7 cellular contexts compared by ENCODE assay signal in the genomic region with DNA sequence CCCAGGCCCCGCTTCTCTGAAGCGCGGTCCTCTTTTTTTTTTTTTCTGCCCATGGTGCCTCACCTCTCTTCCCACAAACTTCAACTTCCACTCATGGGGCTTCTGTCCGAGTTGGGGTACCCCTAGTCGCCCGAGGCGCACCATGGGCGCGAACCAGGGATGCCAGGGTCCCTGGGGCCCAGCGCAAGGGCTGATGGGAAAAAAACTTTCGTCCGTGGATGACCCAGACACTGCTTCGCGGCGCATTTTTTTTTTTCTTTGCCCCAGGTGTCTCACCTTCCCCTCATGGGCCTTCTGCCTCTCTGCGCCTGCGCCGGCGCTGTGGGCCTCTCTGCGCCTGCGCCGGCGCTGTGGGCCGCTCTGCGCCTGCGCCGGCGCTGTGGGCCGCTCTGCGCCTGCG.
DNase-seq lines count a peak whose midpoint lies in the region; ATAC-seq and TF ChIP-seq lines count a peak whose summit lies in the region.
"Not testable (repeated sequence)": the region's sequence is repeated elsewhere in the genome, so short reads cannot be mapped to it uniquely, and the experiment has no call there.

No MANE protein-coding gene starts in this region.

- H3K36me3 ChIP-seq in NT2/D1 (ENCODE audit: insufficient read depth, insufficient read length, low read length): not testable (repeated sequence)

- POLR2A ChIA-PET in activated CD4-positive, alpha-beta T cell treated with anti-CD3 and anti-CD28 coated beads, Interleukin-2, amount 10 ng/mL, durations not matched to agents 7 days and 5 days (lab: Charles Lee): not testable (repeated sequence)

- not testable (repeated sequence) for H3K4me1 ChIP-seq in NT2/D1 (ENCODE audit: insufficient read depth, insufficient read length)

- not testable (repeated sequence) for H3K27ac Mint-ChIP-seq in activated CD4-positive, alpha-beta T cell treated with anti-CD3 and anti-CD28 coated beads, Interleukin-2, amount 10 ng/mL, durations not matched to agents 7 days and 5 days; activated naive CD4-positive, alpha-beta T cell treated with anti-CD3 and anti-CD28 coated beads for 36 hours; memory B cell

- H3K27me3 Mint-ChIP-seq in activated CD4-positive, alpha-beta T cell treated with anti-CD3 and anti-CD28 coated beads, Interleukin-2, amount 10 ng/mL, durations not matched to agents 7 days and 5 days; activated naive CD4-positive, alpha-beta T cell treated with anti-CD3 and anti-CD28 coated beads for 36 hours (ENCODE audit: low read depth); memory B cell: not testable (repeated sequence)

- intact Hi-C loops in activated naive CD4-positive, alpha-beta T cell treated with anti-CD3 and anti-CD28 coated beads for 36 hours (cut with micrococcal nuclease): not testable (repeated sequence)

- peak overlapping the region; percentile 95 for H3K9ac ChIP-seq in NT2/D1 (ENCODE audit: insufficient read length, low read depth)

- not testable (repeated sequence) for H3K4me1 Mint-ChIP-seq in activated CD4-positive, alpha-beta T cell treated with anti-CD3 and anti-CD28 coated beads, Interleukin-2, amount 10 ng/mL, durations not matched to agents 7 days and 5 days; activated naive CD4-positive, alpha-beta T cell treated with anti-CD3 and anti-CD28 coated beads for 36 hours (ENCODE audit: low read depth); memory B cell

- H3K9me3 ChIP-seq in NT2/D1 (ENCODE audit: insufficient read depth, low read length): not testable (repeated sequence)

- not testable (repeated sequence) for H3K9me3 Mint-ChIP-seq in activated CD4-positive, alpha-beta T cell treated with anti-CD3 and anti-CD28 coated beads, Interleukin-2, amount 10 ng/mL, durations not matched to agents 7 days and 5 days; activated naive CD4-positive, alpha-beta T cell treated with anti-CD3 and anti-CD28 coated beads for 36 hours; memory B cell

- not testable (repeated sequence) for ATAC-seq in memory B cell (ENCODE audit: low read depth); stimulated activated naive CD8-positive, alpha-beta T cell treated with anti-CD3 and anti-CD28 coated beads, Interleukin-15, Interleukin-2, amounts not matched to agents 100 U/mL and 50 U/mL, for 24 hours

- H3K4me3 ChIP-seq in NT2/D1 (ENCODE audit: insufficient read length, low read depth) (peak overlapping the region; percentile 75), choroid plexus epithelial cell (ENCODE audit: low read depth, low read length) (peak overlapping the region; percentile 59)

- CTCF ChIA-PET in activated CD4-positive, alpha-beta T cell treated with anti-CD3 and anti-CD28 coated beads, Interleukin-2, amount 10 ng/mL, durations not matched to agents 7 days and 5 days (lab: Charles Lee); activated naive CD4-positive, alpha-beta T cell treated with anti-CD3 and anti-CD28 coated beads for 36 hours (lab: Charles Lee): not testable (repeated sequence)

- peak overlapping the region; percentile 41 for H3K4me3 Mint-ChIP-seq in activated CD4-positive, alpha-beta T cell treated with anti-CD3 and anti-CD28 coated beads, Interleukin-2, amount 10 ng/mL, durations not matched to agents 7 days and 5 days
- H3K4me3 Mint-ChIP-seq in activated naive CD4-positive, alpha-beta T cell treated with anti-CD3 and anti-CD28 coated beads for 36 hours: peak overlapping the region; percentile 57
- peak overlapping the region; percentile 60 for H3K4me3 Mint-ChIP-seq in memory B cell

- not testable (repeated sequence) for H3K36me3 Mint-ChIP-seq in activated CD4-positive, alpha-beta T cell treated with anti-CD3 and anti-CD28 coated beads, Interleukin-2, amount 10 ng/mL, durations not matched to agents 7 days and 5 days (ENCODE audit: low read depth); activated naive CD4-positive, alpha-beta T cell treated with anti-CD3 and anti-CD28 coated beads for 36 hours (ENCODE audit: low read depth); memory B cell

- DNase-seq in Daoy (ENCODE audit: low read depth): peak; percentile 39
- peak; percentile 9 for DNase-seq in NT2/D1 (ENCODE audit: low read depth, low spot score)
- not testable (repeated sequence) for DNase-seq in activated CD4-positive, alpha-beta T cell treated with anti-CD3 and anti-CD28 coated beads, Interleukin-2, amount 10 ng/mL, durations not matched to agents 7 days and 5 days; activated naive CD4-positive, alpha-beta T cell treated with anti-CD3 and anti-CD28 coated beads for 36 hours; choroid plexus epithelial cell (ENCODE audit: low read depth); memory B cell (ENCODE audit: low spot score in 2 of 2)
- peak; percentile 17 for DNase-seq in stimulated activated naive CD8-positive, alpha-beta T cell treated with anti-CD3 and anti-CD28 coated beads, Interleukin-15, Interleukin-2, amounts not matched to agents 100 U/mL and 50 U/mL, for 24 hours

- H3K27me3 ChIP-seq in NT2/D1 (ENCODE audit: insufficient read depth, insufficient read length): not testable (repeated sequence)

- not testable (repeated sequence) for TF ChIP-seq CTCF in choroid plexus epithelial cell (conservative IDR thresholded peaks at IDR 0.05; ENCODE audit: low read depth, low read length)
